In the genomic region with DNA sequence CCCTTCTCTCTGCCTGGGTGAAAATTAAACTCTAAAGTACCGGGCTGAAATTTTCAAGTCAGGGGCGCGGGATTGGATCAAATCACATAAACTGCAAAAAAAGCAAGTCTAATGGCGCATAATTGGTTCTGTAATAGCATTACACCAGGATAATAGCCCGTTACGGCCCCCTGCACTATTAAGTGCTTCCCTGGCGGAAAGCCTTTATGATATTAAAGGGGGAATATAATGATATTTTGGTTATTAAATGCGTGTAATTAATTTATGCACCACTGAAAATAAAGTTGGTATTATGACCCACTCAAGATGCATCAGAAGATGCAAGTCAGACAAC, we compare ENCODE assay signal across 21 cellular contexts. TPM values are rescaled to one million over a fixed set of nuclear protein-coding genes. Genes with fewer than 3 reads are reported as not detected.
A peak's percentile ranks its signal among the peaks of the same experiment; 100 is the strongest.
DNase-seq lines count a peak whose midpoint lies in the region; ATAC-seq, FAIRE-seq and TF ChIP-seq lines count a peak whose summit lies in the region.
"Had no signal": no experiment of that assay in that cellular context is flagged by ENCODE, and none has a peak within 500 bp of the region (broad histone marks: within the 10 kb centered on the region; RNA-seq: fewer than 3 reads in every experiment).

No MANE protein-coding gene starts in this region.

- no peak for TF ChIP-seq RAD21 in GM12878 (IDR thresholded peaks at IDR 0.05; ENCODE audit: insufficient read depth, low read depth, low read length)

- no peaks in the 10 kb centered on the region for H3K36me3 Mint-ChIP-seq in type B pancreatic cell
- H3K36me3 Mint-ChIP-seq in activated CD4-positive, alpha-beta T cell treated with anti-CD3 and anti-CD28 coated beads, Interleukin-2, amount 10 ng/mL, durations not matched to agents 24 days and 14 days (ENCODE audit: low read depth), result no peaks in the 10 kb centered on the region

- no peak overlapping the region for H3K27ac Mint-ChIP-seq in type B pancreatic cell
- no peak overlapping the region for H3K27ac Mint-ChIP-seq in activated CD4-positive, alpha-beta T cell treated with anti-CD3 and anti-CD28 coated beads, Interleukin-2, amount 10 ng/mL, durations not matched to agents 24 days and 14 days

- no TSS peak for BruUV-seq in GM12878 (replicated peaks; lab: Mats Ljungman, UMichigan)

- H3K4me1 Mint-ChIP-seq in type B pancreatic cell (ENCODE audit: unreplicated experiment), result no peaks in the 10 kb centered on the region
- H3K4me1 Mint-ChIP-seq in activated CD4-positive, alpha-beta T cell treated with anti-CD3 and anti-CD28 coated beads, Interleukin-2, amount 10 ng/mL, durations not matched to agents 24 days and 14 days, result peaks cover 2% of the 10 kb centered on the region

- no peak for TF ChIP-seq POLR2A in GM12878 (IDR thresholded peaks at IDR 0.05; ENCODE audit: low read depth, low read length)

- H3K9ac ChIP-seq in GM12878 (ENCODE audit: control insufficient read depth, insufficient read depth, low read length), result no peak overlapping the region

- H3K4me1 ChIP-seq in GM12878 (ENCODE audit: control insufficient read depth, insufficient read depth, low read length), result no peaks in the 10 kb centered on the region

- TF ChIP-seq EP300 in GM12878 (IDR thresholded peaks at IDR 0.05; ENCODE audit: borderline replicate concordance in 1 of 2, control insufficient read depth in 1 of 2, low read depth in 2 of 2, low read length in 2 of 2), result no peak

- H4K20me1 ChIP-seq in GM12878 (ENCODE audit: control insufficient read depth, insufficient read depth), result no peaks in the 10 kb centered on the region

- peaks cover 95% of the 10 kb centered on the region for H3K27me3 Mint-ChIP-seq in type B pancreatic cell
- peaks cover 78% of the 10 kb centered on the region for H3K27me3 Mint-ChIP-seq in activated CD4-positive, alpha-beta T cell treated with anti-CD3 and anti-CD28 coated beads, Interleukin-2, amount 10 ng/mL, durations not matched to agents 24 days and 14 days

- POLR2A ChIA-PET in GM12878 (lab: Charles Lee), result no interaction called here

- RAD21 ChIA-PET in GM12878 (lab: Charles Lee; ENCODE audit: unreplicated experiment), result no interaction called here

- in situ Hi-C loops in GM12878 (cut with MboI), result no loop called here

- SMC1A ChIA-PET in GM12878 (lab: Charles Lee; ENCODE audit: uncharacterized antibody, unreplicated experiment), result no interaction called here

- no peak overlapping the region for H3K4me2 ChIP-seq in GM12878 (ENCODE audit: control insufficient read depth, insufficient read depth)

- H3K4me3 Mint-ChIP-seq in type B pancreatic cell, result peak overlapping the region; percentile 65
- no peak overlapping the region for H3K4me3 Mint-ChIP-seq in activated CD4-positive, alpha-beta T cell treated with anti-CD3 and anti-CD28 coated beads, Interleukin-2, amount 10 ng/mL, durations not matched to agents 24 days and 14 days

- no peak overlapping the region for H3K27ac ChIP-seq in GM12878 (ENCODE audit: control insufficient read depth, insufficient read depth)
- H3K27ac ChIP-seq: HL-60, Peyer's patch, SK-N-MC had no signal

- ATAC-seq in GM12878, result no peak
- ATAC-seq: Right ventricle myocardium inferior had no signal

- FAIRE-seq in GM12878 (lab: Jason Lieb, UNC), result no peak
- FAIRE-seq: A204.1, H54, HTR-8/SVneo had no signal

- H3K79me2 ChIP-seq in GM12878 (ENCODE audit: control insufficient read depth, insufficient read depth, low read length), result no peaks in the 10 kb centered on the region

- H3K9me3 ChIP-seq in GM12878 (replicated peaks; ENCODE audit: control insufficient read depth, insufficient read depth, low read length) (no peaks in the 10 kb centered on the region; the same call in 2 of the 3 replicates), iPS-18c (ENCODE audit: control insufficient read depth, insufficient read depth, low read length) (no peaks in the 10 kb centered on the region)

- H3K27me3 ChIP-seq in GM12878 (replicated peaks in 1 of 2; ENCODE audit: control insufficient read depth in 2 of 2, insufficient read depth in 2 of 2, low read length in 1 of 2), result peaks cover 13 to 17% of the 10 kb centered on the region in 2 experiments

- CTCF ChIA-PET in GM12878 (lab: Yijun Ruan, JAX), result interaction anchor here (0.6 kb wide), 1 partner anchor 836 kb away, joined by 3 read pairs; no protein-coding TSS in a partner anchor

- DNase-seq in NCI-H82 (lab: John Stamatoyannopoulos, UW) (peak; percentile 29), NCI-H82 treated with DMSO at 0.1 percent for 48 hours (lab: John Stamatoyannopoulos, UW; ENCODE audit: unreplicated experiment) (no peak), GM12878 (ENCODE audit: low read depth, low spot score) (no peak), type B pancreatic cell (ENCODE audit: extremely low spot score, unreplicated experiment) (no peak), COLO829 (ENCODE audit: low spot score) (no peak), inferior parietal cortex (ENCODE audit: extremely low spot score) (no peak)
- DNase-seq in activated CD4-positive, alpha-beta T cell treated with anti-CD3 and anti-CD28 coated beads, Interleukin-2, amount 10 ng/mL, durations not matched to agents 24 days and 14 days, result no peak
- DNase-seq: C1 segment of cervical spinal cord, DMS 273 treated with DMSO at 0.1 percent for 48 hours, KBM-7, NCI-H1436 treated with DMSO at 0.1 percent for 48 hours, NCI-H2081, Peyer's patch had no signal

- H3K36me3 ChIP-seq in GM12878 (ENCODE audit: control insufficient read depth in 2 of 2, insufficient read depth in 2 of 2, low read length in 1 of 2), result no peaks in the 10 kb centered on the region
- H3K36me3 ChIP-seq: Peyer's patch had no signal

- H2AFZ ChIP-seq in GM12878 (ENCODE audit: control insufficient read depth, low read depth, low read length), result no peak overlapping the region

- H3K9me3 Mint-ChIP-seq in type B pancreatic cell, result no peaks in the 10 kb centered on the region
- H3K9me3 Mint-ChIP-seq in activated CD4-positive, alpha-beta T cell treated with anti-CD3 and anti-CD28 coated beads, Interleukin-2, amount 10 ng/mL, durations not matched to agents 24 days and 14 days, result no peaks in the 10 kb centered on the region

- H3K4me3 ChIP-seq in GM12878 (no peak overlapping the region), iPS-18c (ENCODE audit: insufficient read depth, low read depth, low read length) (peak overlapping the region; percentile 47; the same call in 1 of the 2 replicates)
- H3K4me3 ChIP-seq: Peyer's patch, SK-N-MC had no signal

- WGBS in GM12878 (ENCODE audit: insufficient coverage, insufficient replicate concordance, low lambda C conversion rate, missing lambda C conversion rate), result 25% methylated on average over 8 of the region's 8 CpGs

- TF ChIP-seq CTCF in GM12878 (IDR thresholded peaks at IDR 0.05 in 2 of 3, conservative IDR thresholded peaks at IDR 0.05 in 1 of 3; ENCODE audit: control insufficient read depth in 2 of 3, extremely low read depth in 1 of 3, insufficient read depth in 1 of 3, low read depth in 3 of 3, low read length in 3 of 3), result no peak
- no peak for TF ChIP-seq CTCF in type B pancreatic cell (conservative IDR thresholded peaks at IDR 0.05)

- intact Hi-C loops in GM12878 (cut with micrococcal nuclease; ENCODE audit: unreplicated experiment), result no loop called here
- intact Hi-C loops in activated CD4-positive, alpha-beta T cell treated with anti-CD3 and anti-CD28 coated beads, Interleukin-2, amount 10 ng/mL, durations not matched to agents 24 days and 14 days (cut with micrococcal nuclease), result loop anchor here (5.0 to 10.0 kb wide), 2 partner anchors 211 to 368 kb away; a partner anchor contains a TSS

TF ChIP-seq in GM12878, 131 proteins besides CTCF, POLR2A, EP300 and RAD21 (continues in another document):
- TF ChIP-seq MTA3 (IDR thresholded peaks at IDR 0.05; ENCODE audit: borderline replicate concordance, low read length) (no peak), EZH2 (IDR thresholded peaks at IDR 0.05; ENCODE audit: borderline replicate concordance, control insufficient read depth, low read depth, low read length) (0 out of 2 replicates have a peak, but pooled peaks have one; percentile 23), MEF2A (IDR thresholded peaks at IDR 0.05; ENCODE audit: insufficient read depth, low read depth, low read length) (no peak), SUPT20H (IDR thresholded peaks at IDR 0.05; ENCODE audit: borderline replicate concordance, control insufficient read depth, low read depth, low read length) (no peak)

RNA-seq across cellular contexts. Expression of a gene that starts 0.7 kb away (rescaled TPM):
- total RNA-seq in GM12878 (2013; cell fraction: nucleolus; rRNA removed), result not detected in 2 replicates
- not detected in 2 replicates for total RNA-seq in GM12878 (2014; rRNA removed)
- total RNA-seq in GM12878 (2014; rRNA removed; fragmentation: Illumina TruSeq; extraction: Trizol), result not detected in 2 replicates
- total RNA-seq in GM12878 (2021), result not detected in 2 replicates
- not detected for polyA plus RNA-seq in GM12878 (2011; ENCODE audit: low read depth)
- polyA plus RNA-seq in GM12878 (2011; rRNA removed), result not detected in 2 replicates
- not detected in 2 replicates for polyA plus RNA-seq in GM12878 (2011; cell fraction: cytosol; rRNA removed)
- polyA plus RNA-seq in GM12878 (2011; cell fraction: nucleus; rRNA removed), result not detected in 2 replicates
- polyA plus RNA-seq in GM12878 (2012), result not detected in 2 replicates
- not detected in 2 replicates for polyA plus RNA-seq in GM12878 (2014; fragmentation: Illumina TruSeq; extraction: Trizol)
- not detected for polyA plus RNA-seq in GM12878 (2014; fragmentation: Nextera tagmentation; extraction: Ambion mirVana)
- polyA plus RNA-seq in GM12878 (2014; rRNA removed), result not detected in 2 replicates
- polyA plus RNA-seq in GM12878 (2016; fragmentation: Nextera tagmentation; extraction: Ambion mirVana), result not detected
- not detected in 2 replicates for polyA minus RNA-seq in GM12878 (2011; rRNA and poly(A)+ RNA removed)
- polyA minus RNA-seq in GM12878 (2011; cell fraction: cytosol; rRNA and poly(A)+ RNA removed), result not detected in 2 replicates
- not detected in 2 replicates for polyA minus RNA-seq in GM12878 (2011; cell fraction: nucleus; rRNA and poly(A)+ RNA removed)
- 0.21 and 0.22 TPM in 2 replicates for total RNA-seq in type B pancreatic cell (ENCODE audit: low replicate concordance)
- 0.09 TPM in 1 of 2 replicates, not detected in the other for total RNA-seq in activated CD4-positive, alpha-beta T cell treated with anti-CD3 and anti-CD28 coated beads, Interleukin-2, amount 10 ng/mL, durations not matched to agents 24 days and 14 days
- total RNA-seq: NCI-H460, Peyer's patch, Right ventricle myocardium inferior had no signal
